Comparison of ENCODE assay signal across 19 cellular contexts in the genomic region with DNA sequence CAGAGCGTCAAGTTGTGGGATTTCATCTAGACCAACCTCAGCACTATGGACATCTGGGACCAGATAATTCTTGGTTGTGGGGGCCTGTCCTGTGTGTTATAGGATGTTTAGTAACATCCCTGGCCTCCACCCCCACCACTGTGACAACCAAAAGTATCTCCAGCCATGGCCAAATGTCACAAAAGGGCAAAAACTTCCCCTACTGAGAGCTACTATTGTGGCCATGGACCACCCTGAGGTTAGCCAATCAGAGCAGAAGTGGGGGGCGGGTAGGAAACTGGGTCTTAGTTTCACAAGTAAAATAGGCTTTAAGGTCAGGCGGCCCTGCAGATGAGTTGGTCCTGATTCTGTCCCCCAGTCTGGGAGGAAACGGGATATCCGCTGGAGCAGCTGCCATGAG. TPM values are rescaled to one million over a fixed set of nuclear protein-coding genes. Genes with fewer than 3 reads are reported as not detected.
DNase-seq lines count a peak whose midpoint lies in the region; TF ChIP-seq lines count a peak whose summit lies in the region.
"Had no signal": no experiment of that assay in that cellular context is flagged by ENCODE, and none has a peak within 500 bp of the region (broad histone marks: within the 10 kb centered on the region; RNA-seq: fewer than 3 reads in every experiment).

No MANE protein-coding gene starts in this region.

- no peaks in the 10 kb centered on the region for H3K27me3 ChIP-seq in osteoblast (ENCODE audit: insufficient read depth, low read length)
- H3K27me3 ChIP-seq: BLaER1 had no signal

- H2AFZ ChIP-seq in osteoblast (ENCODE audit: low read length): no peak overlapping the region

- no peaks in the 10 kb centered on the region for H3K79me2 ChIP-seq in osteoblast (ENCODE audit: insufficient read depth, low read length)

- H3K36me3 ChIP-seq in SK-N-MC (ENCODE audit: insufficient read depth, low read length) (peaks cover 89% of the 10 kb centered on the region), osteoblast (ENCODE audit: insufficient read depth, low read length) (peaks cover 80% of the 10 kb centered on the region)

- H3K9me3 ChIP-seq in SK-N-MC (ENCODE audit: low read depth, low read length) (no peaks in the 10 kb centered on the region), osteoblast (ENCODE audit: low read depth, low read length) (no peaks in the 10 kb centered on the region)

- no peak overlapping the region for H3K9ac ChIP-seq in SK-N-MC (ENCODE audit: insufficient read length)
- H3K9ac ChIP-seq: BLaER1 had no signal

- H3K27ac ChIP-seq in SK-N-MC (peak overlapping the region; percentile 10; the same call in 1 of the 2 replicates), osteoblast (ENCODE audit: low read depth, low read length) (no peak overlapping the region)
- H3K27ac ChIP-seq: BLaER1 had no signal

- H3K4me3 ChIP-seq in SK-N-MC (no peak overlapping the region), osteoblast (ENCODE audit: insufficient read depth, low read length) (no peak overlapping the region)
- H3K4me3 ChIP-seq: BLaER1 had no signal

- H4K20me1 ChIP-seq in osteoblast (ENCODE audit: insufficient read depth, low read length): no peaks in the 10 kb centered on the region

- POLR2A ChIA-PET in GM10248 (lab: Yijun Ruan, JAX): no interaction called here

- TF ChIP-seq CTCF in GM10248 (IDR thresholded peaks at IDR 0.05; ENCODE audit: control extremely low read depth, extremely low read depth, low read depth, missing control alignments) (no peak), GM13977 (IDR thresholded peaks at IDR 0.05; ENCODE audit: extremely low read depth, insufficient read depth, missing control alignments) (no peak), osteoblast (IDR thresholded peaks at IDR 0.05; ENCODE audit: extremely low read depth, low read depth, low read length) (no peak)

- in situ Hi-C loops in GM13977 (cut with MboI; ENCODE audit: low pct_unique_long_range_greater_than_20kb, low sequenced_read_pairs, unreplicated experiment): no loop called here

- CTCF ChIA-PET in GM10248 (lab: Yijun Ruan, JAX): interaction anchor here (2.8 kb wide), 1 partner anchor 17 kb away, joined by 13 read pairs; no protein-coding TSS in a partner anchor

- DNase-seq in GM10248 (ENCODE audit: extremely low spot score): peak; percentile 13
- peak; percentile 15 for DNase-seq in GM13977 (ENCODE audit: low spot score)
- DNase-seq in SK-N-MC (ENCODE audit: low read depth, low spot score): no peak
- DNase-seq in osteoblast (ENCODE audit: insufficient read length, low spot score, missing footprints): peak; percentile 42
- no peak for DNase-seq in activated T-cell treated with anti-CD3 and anti-CD28 coated beads, Interleukin-2, amount 50 U/mL, for 1 hour
- DNase-seq in activated effector memory CD4-positive, alpha-beta T cell treated with Interleukin-2 at 50 U/mL for 16 hours: no peak
- no peak for DNase-seq in stimulated activated CD4-positive, alpha-beta T cell treated with anti-CD3 and anti-CD28 coated beads, Interleukin-12 subunit alpha, Interleukin-12 subunit beta, amount 100 ng/mL, for 4 hours
- DNase-seq: CD4-positive, alpha-beta T cell; COR-L47; DMS79; Kasumi-1; NCI-H1694; NCI-H2081; NCI-H2171 treated with DMSO at 0.1 percent for 48 hours; NCI-H446; NCI-H526; Right ventricle myocardium superior had no signal

- no peak overlapping the region for H3K4me2 ChIP-seq in osteoblast (ENCODE audit: insufficient read depth, low read length)
- H3K4me2 ChIP-seq: BLaER1 had no signal

- no peaks in the 10 kb centered on the region for H3K4me1 ChIP-seq in osteoblast (ENCODE audit: insufficient read depth, low read length)

RNA-seq across cellular contexts. Expression of gene KIF7, which starts 25.4 kb away (rescaled TPM):
- 10.6 and 12.3 TPM in 2 replicates for total RNA-seq in osteoblast

RNA-seq across cellular contexts. Expression of gene PLIN1, which starts 49.3 kb away (rescaled TPM):
- total RNA-seq in osteoblast: under 0.01 TPM in 1 of 2 replicates, not detected in the other
- total RNA-seq: SK-MEL-5 had no signal

RNA-seq across cellular contexts. Expression of gene TICRR, which starts 54.6 kb away (rescaled TPM):
- total RNA-seq in osteoblast: 0.72 and 0.88 TPM in 2 replicates

Comparison
In these comparisons a context has a peak if more than half of its experiments do, and no peak if none do; other contexts are left out.
1. DNase-seq: peak in GM10248 (single experiment), GM13977 (single experiment) and osteoblast (single experiment); none in SK-N-MC (single experiment), activated T-cell treated with anti-CD3 and anti-CD28 coated beads, Interleukin-2, amount 50 U/mL, for 1 hour (single experiment), activated effector memory CD4-positive, alpha-beta T cell treated with Interleukin-2 at 50 U/mL for 16 hours (single experiment) and stimulated activated CD4-positive, alpha-beta T cell treated with anti-CD3 and anti-CD28 coated beads, Interleukin-12 subunit alpha, Interleukin-12 subunit beta, amount 100 ng/mL, for 4 hours (single experiment).